In genomic region chr2:218858671-218859555, GRCh38 we compare ENCODE assay signal across 11 cellular contexts. TPM values are rescaled to one million over a fixed set of nuclear protein-coding genes. Genes with fewer than 3 reads are reported as not detected.
A peak's percentile ranks its signal among the peaks of the same experiment; 100 is the strongest.
DNase-seq lines count a peak whose midpoint lies in the region; ATAC-seq and TF ChIP-seq lines count a peak whose summit lies in the region.
"Had no signal": no experiment of that assay in that cellular context is flagged by ENCODE, and none has a peak within 500 bp of the region (broad histone marks: within the 10 kb centered on the region; RNA-seq: fewer than 3 reads in every experiment).

No MANE protein-coding gene starts in this region.

- H3K9me3 Mint-ChIP-seq in natural killer cell = no peaks in the 10 kb centered on the region
- H3K9me3 Mint-ChIP-seq in natural killer cell treated with Interleukin-12 subunit alpha and Interleukin-12 subunit beta and Interleukin-15 and Interleukin-18, amount 100 ng/mL, for 72 hours = no peaks in the 10 kb centered on the region
- no peaks in the 10 kb centered on the region for H3K9me3 Mint-ChIP-seq in dendritic cell treated with granulocyte-macrophage colony-stimulating factor and Interleukin-4, amounts not matched to agents 40 ng/mL and 50 ng/mL, for 4 days

- TF ChIP-seq CTCF in natural killer cell (IDR thresholded peaks at IDR 0.05) = no peak
- TF ChIP-seq CTCF in neural cell (IDR thresholded peaks at IDR 0.05; ENCODE audit: poor library complexity, severe bottlenecking) = no peak
- TF ChIP-seq CTCF in omental fat pad (IDR thresholded peaks at IDR 0.05) = no peak

- no peaks in the 10 kb centered on the region for H3K9me2 ChIP-seq in neural cell (ENCODE audit: insufficient read depth, low read length)

- no peak for TF ChIP-seq EP300 in neural cell (conservative IDR thresholded peaks at IDR 0.05; ENCODE audit: poor library complexity, severe bottlenecking)

- ATAC-seq in natural killer cell (no peak), GM18520 (IDR thresholded peaks at IDR 0.05; ENCODE audit: unreplicated experiment) (no peak), omental fat pad (ENCODE audit: low FRiP score) (no peak)
- ATAC-seq in natural killer cell treated with Interleukin-12 subunit alpha and Interleukin-12 subunit beta and Interleukin-15 and Interleukin-18, amount 100 ng/mL, for 72 hours = no peak
- ATAC-seq: K562 had no signal

- H3K4me2 ChIP-seq in neural cell (ENCODE audit: low read length) = no peak overlapping the region

- H3K27ac ChIP-seq in neural cell (ENCODE audit: low read length) = no peak overlapping the region

- H3F3A ChIP-seq in neural cell (ENCODE audit: insufficient read depth, low read length, poor library complexity, severe bottlenecking) = no peaks in the 10 kb centered on the region

- TF ChIP-seq RAD21 in neural cell (conservative IDR thresholded peaks at IDR 0.05) = no peak

- no peaks in the 10 kb centered on the region for H3K36me3 ChIP-seq in neural cell (ENCODE audit: insufficient read depth, low read length)

- H4K20me1 ChIP-seq in neural cell (ENCODE audit: insufficient read depth) = no peaks in the 10 kb centered on the region

- H3K9ac ChIP-seq in neural cell (ENCODE audit: low read length) = no peak overlapping the region

- no peaks in the 10 kb centered on the region for H3K79me2 ChIP-seq in neural cell (replicated peaks; ENCODE audit: insufficient read depth, low read length)

- DNase-seq in natural killer cell = no peak
- no peak for DNase-seq in natural killer cell treated with Interleukin-12 subunit alpha and Interleukin-12 subunit beta and Interleukin-15 and Interleukin-18, amount 100 ng/mL, for 72 hours (ENCODE audit: low spot score)
- DNase-seq in effector CD4-positive, alpha-beta T cell = no peak
- no peak for DNase-seq in omental fat pad (ENCODE audit: low spot score)
- DNase-seq in GOT3 (lab: John Stamatoyannopoulos, UW) = no peak
- DNase-seq: NCI-H526 treated with DMSO at 0.1 percent for 48 hours; stimulated activated naive CD4-positive, alpha-beta T cell treated with Interleukin-2 at 50 U/mL for 16 hours had no signal

- intact Hi-C loops in natural killer cell (cut with micrococcal nuclease) = loop anchor here (10.0 kb wide), 1 partner anchor 584 kb away; the partner anchor contains the start of genes AAMP and PNKD
- intact Hi-C loops in dendritic cell treated with granulocyte-macrophage colony-stimulating factor and Interleukin-4, amounts not matched to agents 40 ng/mL and 50 ng/mL, for 4 days (cut with micrococcal nuclease) = no loop called here

- H3K9me3 ChIP-seq in neural cell (ENCODE audit: low read length) = no peaks in the 10 kb centered on the region

- H3K27me3 ChIP-seq in neural cell (ENCODE audit: insufficient read depth, low read depth, low read length) = peaks cover 94% of the 10 kb centered on the region

- no peaks in the 10 kb centered on the region for H3K36me3 Mint-ChIP-seq in natural killer cell
- H3K36me3 Mint-ChIP-seq in natural killer cell treated with Interleukin-12 subunit alpha and Interleukin-12 subunit beta and Interleukin-15 and Interleukin-18, amount 100 ng/mL, for 72 hours = no peaks in the 10 kb centered on the region
- no peaks in the 10 kb centered on the region for H3K36me3 Mint-ChIP-seq in dendritic cell treated with granulocyte-macrophage colony-stimulating factor and Interleukin-4, amounts not matched to agents 40 ng/mL and 50 ng/mL, for 4 days (ENCODE audit: low read depth)

- no peak overlapping the region for H2AFZ ChIP-seq in neural cell (ENCODE audit: low read depth, low read length)

- H3K27ac Mint-ChIP-seq in natural killer cell = no peak overlapping the region
- H3K27ac Mint-ChIP-seq in natural killer cell treated with Interleukin-12 subunit alpha and Interleukin-12 subunit beta and Interleukin-15 and Interleukin-18, amount 100 ng/mL, for 72 hours = no peak overlapping the region
- no peak overlapping the region for H3K27ac Mint-ChIP-seq in dendritic cell treated with granulocyte-macrophage colony-stimulating factor and Interleukin-4, amounts not matched to agents 40 ng/mL and 50 ng/mL, for 4 days

- H3K4me1 Mint-ChIP-seq in natural killer cell = peaks cover 0 to 26% of the 10 kb centered on the region in 2 donors
- peaks cover 8 to 9% of the 10 kb centered on the region in 2 donors for H3K4me1 Mint-ChIP-seq in natural killer cell treated with Interleukin-12 subunit alpha and Interleukin-12 subunit beta and Interleukin-15 and Interleukin-18, amount 100 ng/mL, for 72 hours (ENCODE audit: low read depth in 2 of 2)
- H3K4me1 Mint-ChIP-seq in dendritic cell treated with granulocyte-macrophage colony-stimulating factor and Interleukin-4, amounts not matched to agents 40 ng/mL and 50 ng/mL, for 4 days (ENCODE audit: low read depth) = peaks cover 32% of the 10 kb centered on the region

- H3K27me3 Mint-ChIP-seq in natural killer cell (ENCODE audit: low read depth in 2 of 2) = peaks cover 76 to 78% of the 10 kb centered on the region in 2 donors
- peaks cover 69 to 77% of the 10 kb centered on the region in 2 donors for H3K27me3 Mint-ChIP-seq in natural killer cell treated with Interleukin-12 subunit alpha and Interleukin-12 subunit beta and Interleukin-15 and Interleukin-18, amount 100 ng/mL, for 72 hours
- H3K27me3 Mint-ChIP-seq in dendritic cell treated with granulocyte-macrophage colony-stimulating factor and Interleukin-4, amounts not matched to agents 40 ng/mL and 50 ng/mL, for 4 days = peaks cover 93% of the 10 kb centered on the region

- peak overlapping the region; percentile 64 for H3K4me3 Mint-ChIP-seq in natural killer cell
- no peak overlapping the region for H3K4me3 Mint-ChIP-seq in natural killer cell treated with Interleukin-12 subunit alpha and Interleukin-12 subunit beta and Interleukin-15 and Interleukin-18, amount 100 ng/mL, for 72 hours
- H3K4me3 Mint-ChIP-seq in dendritic cell treated with granulocyte-macrophage colony-stimulating factor and Interleukin-4, amounts not matched to agents 40 ng/mL and 50 ng/mL, for 4 days = peak overlapping the region; percentile 54

- peak overlapping the region; percentile 57 for H3K4me3 ChIP-seq in neural cell (ENCODE audit: low read length)
- H3K4me3 ChIP-seq: K562 had no signal

TF ChIP-seq in neural cell, 6 proteins besides CTCF, POLR2A, EP300 and RAD21:
- peak; percentile 42 for TF ChIP-seq EZH2 (IDR thresholded peaks at IDR 0.05; ENCODE audit: borderline replicate concordance, insufficient read depth, low read length, poor library complexity, severe bottlenecking)
- no peak for TF ChIP-seq SMC3 (conservative IDR thresholded peaks at IDR 0.05; ENCODE audit: poor library complexity)

RNA-seq across cellular contexts. Expression of gene WNT6, which starts 0.7 kb away (rescaled TPM):
- total RNA-seq in natural killer cell (not detected), omental fat pad (1 to 10 TPM in 2 of 4 donors, under 1 TPM in 2; 0.19 to 2.7 (median 0.62) TPM)
- total RNA-seq in natural killer cell treated with Interleukin-12 subunit alpha and Interleukin-12 subunit beta and Interleukin-15 and Interleukin-18, amount 100 ng/mL, for 72 hours = not detected
- not detected in 2 replicates for polyA plus RNA-seq in neural cell
- not detected in 2 replicates for polyA minus RNA-seq in neural cell
- total RNA-seq: K562 had no signal
- polyA plus RNA-seq: K562 had no signal

RNA-seq across cellular contexts. Expression of gene WNT10A, which starts 21.7 kb away (rescaled TPM):
- total RNA-seq in natural killer cell = 1 to 10 TPM in 2 of 3 donors, under 1 TPM in 1; 0.92 to 2.9 (median 2.9) TPM
- total RNA-seq in natural killer cell treated with Interleukin-12 subunit alpha and Interleukin-12 subunit beta and Interleukin-15 and Interleukin-18, amount 100 ng/mL, for 72 hours = not detected
- 0.14 and 0.20 TPM in 2 replicates for polyA plus RNA-seq in neural cell
- not detected in 2 replicates for polyA minus RNA-seq in neural cell
- total RNA-seq in omental fat pad = 1 to 10 TPM in 1 of 4 donors, under 1 TPM in 1, not detected in 2; 0.36 to 2.3 TPM
- total RNA-seq: K562 had no signal
- polyA plus RNA-seq: K562 had no signal

RNA-seq across cellular contexts. Expression of gene PRKAG3, which starts 27.3 kb away (rescaled TPM):
- total RNA-seq in natural killer cell (not detected), omental fat pad (not detected)
- total RNA-seq in natural killer cell treated with Interleukin-12 subunit alpha and Interleukin-12 subunit beta and Interleukin-15 and Interleukin-18, amount 100 ng/mL, for 72 hours = not detected
- polyA plus RNA-seq in neural cell = not detected in 2 replicates
- not detected in 2 replicates for polyA minus RNA-seq in neural cell
- total RNA-seq: K562 had no signal
- polyA plus RNA-seq: K562 had no signal
